ENCODE assay signal across 1 cellular context in the genomic region with DNA sequence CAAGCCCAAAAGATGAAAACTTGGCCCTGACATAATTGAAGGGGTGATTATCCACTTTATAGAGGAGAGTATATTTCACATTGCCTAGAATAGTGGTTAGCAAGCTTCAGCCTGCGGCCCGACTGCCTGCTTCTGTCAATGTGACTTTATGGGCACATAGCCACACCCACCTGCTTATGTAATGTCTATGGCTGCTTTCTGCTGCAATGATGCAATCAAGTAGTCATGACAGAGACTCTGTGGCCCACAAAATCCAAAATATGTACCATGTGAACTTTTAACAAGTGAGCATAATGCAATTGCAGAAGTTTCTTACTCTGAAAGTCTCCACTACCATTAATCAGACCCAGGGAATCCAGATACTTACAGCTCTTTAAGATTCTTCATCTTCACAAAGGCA.
TF ChIP-seq lines count a peak whose summit lies in the region.

No MANE protein-coding gene starts in this region.

TF ChIP-seq in K562, 482 proteins besides CTCF, POLR2A, EP300 and RAD21 (continued from another document and continues in another):
- TF ChIP-seq ZC3H4 (CRISPR knock-in tag; IDR thresholded peaks at IDR 0.05; ENCODE audit: borderline replicate concordance) (no peak), CEBPG (CRISPR knock-in tag; IDR thresholded peaks at IDR 0.05) (peak; percentile 87), CEBPG (tag; conservative IDR thresholded peaks at IDR 0.05 in 1 of 2, IDR thresholded peaks at IDR 0.05 in 1 of 2) (peak; percentile 96 to 97), ZNF174 (CRISPR knock-in tag; IDR thresholded peaks at IDR 0.05) (no peak), RFX7 (CRISPR knock-in tag; IDR thresholded peaks at IDR 0.05) (no peak), ZNF57 (CRISPR knock-in tag; IDR thresholded peaks at IDR 0.05) (no peak), KAT8 (IDR thresholded peaks at IDR 0.05; ENCODE audit: low read depth) (no peak), TAL1 (IDR thresholded peaks at IDR 0.05) (no peak), ZNF143 (CRISPR knock-in tag; IDR thresholded peaks at IDR 0.05) (no peak), ATF1 (CRISPR knock-in tag; IDR thresholded peaks at IDR 0.05) (no peak), ATF1 (tag; IDR thresholded peaks at IDR 0.05) (no peak), JUN (IDR thresholded peaks at IDR 0.05; ENCODE audit: borderline replicate concordance, low read depth, low read length) (0 out of 2 replicates have a peak, but pooled peaks have one; percentile 45), JUN (CRISPR knock-in tag; IDR thresholded peaks at IDR 0.05; ENCODE audit: borderline replicate concordance) (no peak), TCF7L2 (IDR thresholded peaks at IDR 0.05; ENCODE audit: low read depth, low read length) (no peak), CHCHD3 (CRISPR knock-in tag; IDR thresholded peaks at IDR 0.05) (no peak)
- TF ChIP-seq, protein P1, sequence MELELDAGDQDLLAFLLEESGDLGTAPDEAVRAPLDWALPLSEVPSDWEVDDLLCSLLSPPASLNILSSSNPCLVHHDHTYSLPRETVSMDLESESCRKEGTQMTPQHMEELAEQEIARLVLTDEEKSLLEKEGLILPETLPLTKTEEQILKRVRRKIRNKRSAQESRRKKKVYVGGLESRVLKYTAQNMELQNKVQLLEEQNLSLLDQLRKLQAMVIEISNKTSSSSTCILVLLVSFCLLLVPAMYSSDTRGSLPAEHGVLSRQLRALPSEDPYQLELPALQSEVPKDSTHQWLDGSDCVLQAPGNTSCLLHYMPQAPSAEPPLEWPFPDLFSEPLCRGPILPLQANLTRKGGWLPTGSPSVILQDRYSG (tag; conservative IDR thresholded peaks at IDR 0.05; ENCODE audit: low read depth), result no peak
- TF ChIP-seq, protein P2, sequence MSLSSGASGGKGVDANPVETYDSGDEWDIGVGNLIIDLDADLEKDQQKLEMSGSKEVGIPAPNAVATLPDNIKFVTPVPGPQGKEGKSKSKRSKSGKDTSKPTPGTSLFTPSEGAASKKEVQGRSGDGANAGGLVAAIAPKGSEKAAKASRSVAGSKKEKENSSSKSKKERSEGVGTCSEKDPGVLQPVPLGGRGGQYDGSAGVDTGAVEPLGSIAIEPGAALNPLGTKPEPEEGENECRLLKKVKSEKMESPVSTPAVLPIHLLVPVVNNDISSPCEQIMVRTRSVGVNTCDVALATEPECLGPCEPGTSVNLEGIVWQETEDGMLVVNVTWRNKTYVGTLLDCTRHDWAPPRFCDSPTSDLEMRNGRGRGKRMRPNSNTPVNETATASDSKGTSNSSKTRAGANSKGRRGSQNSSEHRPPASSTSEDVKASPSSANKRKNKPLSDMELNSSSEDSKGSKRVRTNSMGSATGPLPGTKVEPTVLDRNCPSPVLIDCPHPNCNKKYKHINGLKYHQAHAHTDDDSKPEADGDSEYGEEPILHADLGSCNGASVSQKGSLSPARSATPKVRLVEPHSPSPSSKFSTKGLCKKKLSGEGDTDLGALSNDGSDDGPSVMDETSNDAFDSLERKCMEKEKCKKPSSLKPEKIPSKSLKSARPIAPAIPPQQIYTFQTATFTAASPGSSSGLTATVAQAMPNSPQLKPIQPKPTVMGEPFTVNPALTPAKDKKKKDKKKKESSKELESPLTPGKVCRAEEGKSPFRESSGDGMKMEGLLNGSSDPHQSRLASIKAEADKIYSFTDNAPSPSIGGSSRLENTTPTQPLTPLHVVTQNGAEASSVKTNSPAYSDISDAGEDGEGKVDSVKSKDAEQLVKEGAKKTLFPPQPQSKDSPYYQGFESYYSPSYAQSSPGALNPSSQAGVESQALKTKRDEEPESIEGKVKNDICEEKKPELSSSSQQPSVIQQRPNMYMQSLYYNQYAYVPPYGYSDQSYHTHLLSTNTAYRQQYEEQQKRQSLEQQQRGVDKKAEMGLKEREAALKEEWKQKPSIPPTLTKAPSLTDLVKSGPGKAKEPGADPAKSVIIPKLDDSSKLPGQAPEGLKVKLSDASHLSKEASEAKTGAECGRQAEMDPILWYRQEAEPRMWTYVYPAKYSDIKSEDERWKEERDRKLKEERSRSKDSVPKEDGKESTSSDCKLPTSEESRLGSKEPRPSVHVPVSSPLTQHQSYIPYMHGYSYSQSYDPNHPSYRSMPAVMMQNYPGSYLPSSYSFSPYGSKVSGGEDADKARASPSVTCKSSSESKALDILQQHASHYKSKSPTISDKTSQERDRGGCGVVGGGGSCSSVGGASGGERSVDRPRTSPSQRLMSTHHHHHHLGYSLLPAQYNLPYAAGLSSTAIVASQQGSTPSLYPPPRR (CRISPR knock-in tag; IDR thresholded peaks at IDR 0.05; ENCODE audit: borderline replicate concordance), result no peak
- TF ChIP-seq, protein P3, sequence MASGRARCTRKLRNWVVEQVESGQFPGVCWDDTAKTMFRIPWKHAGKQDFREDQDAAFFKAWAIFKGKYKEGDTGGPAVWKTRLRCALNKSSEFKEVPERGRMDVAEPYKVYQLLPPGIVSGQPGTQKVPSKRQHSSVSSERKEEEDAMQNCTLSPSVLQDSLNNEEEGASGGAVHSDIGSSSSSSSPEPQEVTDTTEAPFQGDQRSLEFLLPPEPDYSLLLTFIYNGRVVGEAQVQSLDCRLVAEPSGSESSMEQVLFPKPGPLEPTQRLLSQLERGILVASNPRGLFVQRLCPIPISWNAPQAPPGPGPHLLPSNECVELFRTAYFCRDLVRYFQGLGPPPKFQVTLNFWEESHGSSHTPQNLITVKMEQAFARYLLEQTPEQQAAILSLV (tag; IDR thresholded peaks at IDR 0.05), result peak; percentile 30; the same call in 1 of the 2 replicates
- TF ChIP-seq, protein P4, sequence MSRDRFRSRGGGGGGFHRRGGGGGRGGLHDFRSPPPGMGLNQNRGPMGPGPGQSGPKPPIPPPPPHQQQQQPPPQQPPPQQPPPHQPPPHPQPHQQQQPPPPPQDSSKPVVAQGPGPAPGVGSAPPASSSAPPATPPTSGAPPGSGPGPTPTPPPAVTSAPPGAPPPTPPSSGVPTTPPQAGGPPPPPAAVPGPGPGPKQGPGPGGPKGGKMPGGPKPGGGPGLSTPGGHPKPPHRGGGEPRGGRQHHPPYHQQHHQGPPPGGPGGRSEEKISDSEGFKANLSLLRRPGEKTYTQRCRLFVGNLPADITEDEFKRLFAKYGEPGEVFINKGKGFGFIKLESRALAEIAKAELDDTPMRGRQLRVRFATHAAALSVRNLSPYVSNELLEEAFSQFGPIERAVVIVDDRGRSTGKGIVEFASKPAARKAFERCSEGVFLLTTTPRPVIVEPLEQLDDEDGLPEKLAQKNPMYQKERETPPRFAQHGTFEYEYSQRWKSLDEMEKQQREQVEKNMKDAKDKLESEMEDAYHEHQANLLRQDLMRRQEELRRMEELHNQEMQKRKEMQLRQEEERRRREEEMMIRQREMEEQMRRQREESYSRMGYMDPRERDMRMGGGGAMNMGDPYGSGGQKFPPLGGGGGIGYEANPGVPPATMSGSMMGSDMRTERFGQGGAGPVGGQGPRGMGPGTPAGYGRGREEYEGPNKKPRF (IDR thresholded peaks at IDR 0.05; ENCODE audit: low read depth, low read length), result no peak
- TF ChIP-seq, protein P5, sequence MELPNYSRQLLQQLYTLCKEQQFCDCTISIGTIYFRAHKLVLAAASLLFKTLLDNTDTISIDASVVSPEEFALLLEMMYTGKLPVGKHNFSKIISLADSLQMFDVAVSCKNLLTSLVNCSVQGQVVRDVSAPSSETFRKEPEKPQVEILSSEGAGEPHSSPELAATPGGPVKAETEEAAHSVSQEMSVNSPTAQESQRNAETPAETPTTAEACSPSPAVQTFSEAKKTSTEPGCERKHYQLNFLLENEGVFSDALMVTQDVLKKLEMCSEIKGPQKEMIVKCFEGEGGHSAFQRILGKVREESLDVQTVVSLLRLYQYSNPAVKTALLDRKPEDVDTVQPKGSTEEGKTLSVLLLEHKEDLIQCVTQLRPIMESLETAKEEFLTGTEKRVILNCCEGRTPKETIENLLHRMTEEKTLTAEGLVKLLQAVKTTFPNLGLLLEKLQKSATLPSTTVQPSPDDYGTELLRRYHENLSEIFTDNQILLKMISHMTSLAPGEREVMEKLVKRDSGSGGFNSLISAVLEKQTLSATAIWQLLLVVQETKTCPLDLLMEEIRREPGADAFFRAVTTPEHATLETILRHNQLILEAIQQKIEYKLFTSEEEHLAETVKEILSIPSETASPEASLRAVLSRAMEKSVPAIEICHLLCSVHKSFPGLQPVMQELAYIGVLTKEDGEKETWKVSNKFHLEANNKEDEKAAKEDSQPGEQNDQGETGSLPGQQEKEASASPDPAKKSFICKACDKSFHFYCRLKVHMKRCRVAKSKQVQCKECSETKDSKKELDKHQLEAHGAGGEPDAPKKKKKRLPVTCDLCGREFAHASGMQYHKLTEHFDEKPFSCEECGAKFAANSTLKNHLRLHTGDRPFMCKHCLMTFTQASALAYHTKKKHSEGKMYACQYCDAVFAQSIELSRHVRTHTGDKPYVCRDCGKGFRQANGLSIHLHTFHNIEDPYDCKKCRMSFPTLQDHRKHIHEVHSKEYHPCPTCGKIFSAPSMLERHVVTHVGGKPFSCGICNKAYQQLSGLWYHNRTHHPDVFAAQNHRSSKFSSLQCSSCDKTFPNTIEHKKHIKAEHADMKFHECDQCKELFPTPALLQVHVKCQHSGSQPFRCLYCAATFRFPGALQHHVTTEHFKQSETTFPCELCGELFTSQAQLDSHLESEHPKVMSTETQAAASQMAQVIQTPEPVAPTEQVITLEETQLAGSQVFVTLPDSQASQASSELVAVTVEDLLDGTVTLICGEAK (IDR thresholded peaks at IDR 0.05), result no peak
- TF ChIP-seq, protein P5 (CRISPR knock-in tag; IDR thresholded peaks at IDR 0.05), result no peak
- TF ChIP-seq, protein P6, sequence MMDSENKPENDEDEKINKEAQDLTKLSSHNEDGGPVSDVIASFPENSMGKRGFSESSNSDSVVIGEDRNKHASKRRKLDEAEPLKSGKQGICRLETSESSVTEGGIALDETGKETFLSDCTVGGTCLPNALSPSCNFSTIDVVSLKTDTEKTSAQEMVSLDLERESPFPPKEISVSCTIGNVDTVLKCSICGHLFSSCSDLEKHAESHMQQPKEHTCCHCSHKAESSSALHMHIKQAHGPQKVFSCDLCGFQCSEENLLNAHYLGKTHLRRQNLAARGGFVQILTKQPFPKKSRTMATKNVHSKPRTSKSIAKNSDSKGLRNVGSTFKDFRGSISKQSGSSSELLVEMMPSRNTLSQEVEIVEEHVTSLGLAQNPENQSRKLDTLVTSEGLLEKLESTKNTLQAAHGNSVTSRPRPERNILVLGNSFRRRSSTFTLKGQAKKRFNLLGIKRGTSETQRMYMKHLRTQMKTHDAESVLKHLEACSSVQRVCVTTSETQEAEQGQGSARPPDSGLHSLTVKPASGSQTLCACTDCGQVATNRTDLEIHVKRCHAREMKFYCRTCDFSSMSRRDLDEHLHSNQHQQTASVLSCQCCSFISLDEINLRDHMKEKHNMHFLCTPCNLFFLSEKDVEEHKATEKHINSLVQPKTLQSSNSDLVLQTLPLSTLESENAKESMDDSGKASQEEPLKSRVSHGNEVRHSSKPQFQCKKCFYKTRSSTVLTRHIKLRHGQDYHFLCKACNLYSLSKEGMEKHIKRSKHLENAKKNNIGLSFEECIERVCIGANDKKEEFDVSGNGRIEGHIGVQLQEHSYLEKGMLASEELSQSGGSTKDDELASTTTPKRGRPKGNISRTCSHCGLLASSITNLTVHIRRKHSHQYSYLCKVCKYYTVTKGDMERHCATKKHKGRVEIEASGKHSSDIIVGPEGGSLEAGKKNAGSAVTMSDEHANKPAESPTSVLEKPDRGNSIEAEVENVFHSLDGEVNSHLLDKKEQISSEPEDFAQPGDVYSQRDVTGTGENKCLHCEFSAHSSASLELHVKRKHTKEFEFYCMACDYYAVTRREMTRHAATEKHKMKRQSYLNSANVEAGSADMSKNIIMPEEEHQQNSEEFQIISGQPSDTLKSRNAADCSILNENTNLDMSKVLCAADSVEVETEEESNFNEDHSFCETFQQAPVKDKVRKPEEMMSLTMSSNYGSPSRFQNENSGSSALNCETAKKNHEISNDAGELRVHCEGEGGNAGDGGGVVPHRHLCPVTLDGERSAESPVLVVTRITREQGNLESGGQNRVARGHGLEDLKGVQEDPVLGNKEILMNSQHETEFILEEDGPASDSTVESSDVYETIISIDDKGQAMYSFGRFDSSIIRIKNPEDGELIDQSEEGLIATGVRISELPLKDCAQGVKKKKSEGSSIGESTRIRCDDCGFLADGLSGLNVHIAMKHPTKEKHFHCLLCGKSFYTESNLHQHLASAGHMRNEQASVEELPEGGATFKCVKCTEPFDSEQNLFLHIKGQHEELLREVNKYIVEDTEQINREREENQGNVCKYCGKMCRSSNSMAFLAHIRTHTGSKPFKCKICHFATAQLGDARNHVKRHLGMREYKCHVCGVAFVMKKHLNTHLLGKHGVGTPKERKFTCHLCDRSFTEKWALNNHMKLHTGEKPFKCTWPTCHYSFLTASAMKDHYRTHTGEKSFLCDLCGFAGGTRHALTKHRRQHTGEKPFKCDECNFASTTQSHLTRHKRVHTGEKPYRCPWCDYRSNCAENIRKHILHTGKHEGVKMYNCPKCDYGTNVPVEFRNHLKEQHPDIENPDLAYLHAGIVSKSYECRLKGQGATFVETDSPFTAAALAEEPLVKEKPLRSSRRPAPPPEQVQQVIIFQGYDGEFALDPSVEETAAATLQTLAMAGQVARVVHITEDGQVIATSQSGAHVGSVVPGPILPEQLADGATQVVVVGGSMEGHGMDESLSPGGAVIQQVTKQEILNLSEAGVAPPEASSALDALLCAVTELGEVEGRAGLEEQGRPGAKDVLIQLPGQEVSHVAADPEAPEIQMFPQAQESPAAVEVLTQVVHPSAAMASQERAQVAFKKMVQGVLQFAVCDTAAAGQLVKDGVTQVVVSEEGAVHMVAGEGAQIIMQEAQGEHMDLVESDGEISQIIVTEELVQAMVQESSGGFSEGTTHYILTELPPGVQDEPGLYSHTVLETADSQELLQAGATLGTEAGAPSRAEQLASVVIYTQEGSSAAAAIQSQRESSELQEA (IDR thresholded peaks at IDR 0.05; ENCODE audit: low read depth), result no peak
